Comparison of ENCODE assay signal across 20 cellular contexts in the genomic region with DNA sequence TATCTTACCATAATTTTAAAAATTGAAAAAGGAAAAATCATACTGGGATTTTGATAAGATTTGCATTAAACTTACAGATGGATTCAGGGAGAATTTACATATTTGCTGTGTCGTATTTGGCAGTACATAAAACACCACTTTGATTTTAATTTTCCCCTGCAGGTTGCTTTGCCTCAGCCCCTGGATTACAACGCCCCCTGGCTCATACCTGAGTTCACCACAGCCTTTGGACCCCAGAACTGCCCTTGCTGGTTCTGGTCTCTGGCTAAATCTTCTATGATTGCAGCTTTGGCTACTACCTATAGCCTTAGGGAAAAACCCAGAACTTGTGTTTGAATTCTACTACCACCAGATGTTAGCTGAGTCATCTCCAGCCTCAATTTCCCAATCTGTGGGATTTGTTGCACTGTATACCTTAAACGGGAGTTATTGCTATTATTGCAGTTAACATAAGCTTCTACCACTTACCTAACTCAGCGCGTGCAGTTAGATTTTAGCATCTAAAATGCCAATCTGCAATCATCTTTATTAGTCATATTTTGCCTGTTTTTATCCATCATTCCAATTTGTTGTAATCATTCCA.
DNase-seq lines count a peak whose midpoint lies in the region; ATAC-seq and TF ChIP-seq lines count a peak whose summit lies in the region.
"Had no signal": no experiment of that assay in that cellular context is flagged by ENCODE, and none has a peak within 500 bp of the region (broad histone marks: within the 10 kb centered on the region; RNA-seq: fewer than 3 reads in every experiment).

No MANE protein-coding gene starts in this region.

- intact Hi-C loops in right lobe of liver (cut with DNase I) = no loop called here

- 63% methylated on average over 5 of the region's 5 CpGs for WGBS in right lobe of liver (ENCODE audit: insufficient coverage, low coverage, low lambda C conversion rate, missing lambda C conversion rate)

- H3K27me3 ChIP-seq in right lobe of liver = no peaks in the 10 kb centered on the region

- peaks cover 8% of the 10 kb centered on the region for H3K4me1 Mint-ChIP-seq in chondrocyte (ENCODE audit: low read depth)

- no peak overlapping the region for H3K4me3 Mint-ChIP-seq in chondrocyte (ENCODE audit: unreplicated experiment)
- H3K4me3 Mint-ChIP-seq: activated naive CD4-positive, alpha-beta T cell treated with anti-CD3 and anti-CD28 coated beads, Interleukin-2, amount 10 ng/mL, durations not matched to agents 7 days and 5 days; stimulated activated naive B cell treated with anti-CD40 and anti-IgM and Interleukin-4, amounts not matched to agents 10 μg/mL and 1 μg/mL and 100 μg/mL, for 72 hours; T-helper 1 cell treated with Interleukin-12 subunit alpha and Interleukin-12 subunit beta and Interleukin-4 antibody, amounts not matched to agents 30 μg/mL and 1 μg/mL, for 36 hours; type B pancreatic cell had no signal

- no peaks in the 10 kb centered on the region for H3K9me3 ChIP-seq in right lobe of liver

- H3K27ac Mint-ChIP-seq in chondrocyte (ENCODE audit: unreplicated experiment) = no peak overlapping the region
- H3K27ac Mint-ChIP-seq: activated naive CD4-positive, alpha-beta T cell treated with anti-CD3 and anti-CD28 coated beads, Interleukin-2, amount 10 ng/mL, durations not matched to agents 7 days and 5 days; stimulated activated naive B cell treated with anti-CD40 and anti-IgM and Interleukin-4, amounts not matched to agents 10 μg/mL and 1 μg/mL and 100 μg/mL, for 72 hours; T-helper 1 cell treated with Interleukin-12 subunit alpha and Interleukin-12 subunit beta and Interleukin-4 antibody, amounts not matched to agents 30 μg/mL and 1 μg/mL, for 36 hours; type B pancreatic cell had no signal

- TF ChIP-seq CTCF in chondrocyte (IDR thresholded peaks at IDR 0.05) (peak; percentile 28), right lobe of liver (IDR thresholded peaks at IDR 0.05) (peak in 3 of 4 donors; percentile 9 to 45 (median 42))

- H3K4me3 ChIP-seq in Jurkat, Clone E6-1 (ENCODE audit: low read length) = no peak overlapping the region
- no peak overlapping the region for H3K4me3 ChIP-seq in right lobe of liver

- no peak for TF ChIP-seq POLR2A in right lobe of liver (IDR thresholded peaks at IDR 0.05)

- no peaks in the 10 kb centered on the region for H3K36me3 Mint-ChIP-seq in chondrocyte (ENCODE audit: low read depth)
- H3K36me3 Mint-ChIP-seq: type B pancreatic cell had no signal

- peaks cover 7% of the 10 kb centered on the region for H3K9me3 Mint-ChIP-seq in chondrocyte (ENCODE audit: low read depth)

- no peaks in the 10 kb centered on the region for H3K27me3 Mint-ChIP-seq in chondrocyte (ENCODE audit: low read depth)
- H3K27me3 Mint-ChIP-seq: activated naive CD4-positive, alpha-beta T cell treated with anti-CD3 and anti-CD28 coated beads, Interleukin-2, amount 10 ng/mL, durations not matched to agents 7 days and 5 days; stimulated activated naive B cell treated with anti-CD40 and anti-IgM and Interleukin-4, amounts not matched to agents 10 μg/mL and 1 μg/mL and 100 μg/mL, for 72 hours; type B pancreatic cell had no signal

- H3K4me1 ChIP-seq in right lobe of liver = no peaks in the 10 kb centered on the region

- peak; percentile 9 for DNase-seq in NCI-H146 (lab: John Stamatoyannopoulos, UW)
- no peak for DNase-seq in NCI-H146 treated with DMSO at 0.1 percent for 48 hours (lab: John Stamatoyannopoulos, UW; ENCODE audit: unreplicated experiment)
- peak; percentile 32 for DNase-seq in Jurkat, Clone E6-1 (ENCODE audit: low read depth, low spot score)
- no peak for DNase-seq in chondrocyte (ENCODE audit: low spot score)
- no peak for DNase-seq in right lobe of liver
- no peak for DNase-seq in NCI-H82 treated with DMSO at 0.1 percent for 48 hours (lab: John Stamatoyannopoulos, UW; ENCODE audit: unreplicated experiment)
- DNase-seq in kidney glomerular epithelial cell (lab: John Stamatoyannopoulos, UW) = no peak
- DNase-seq: ACHN; activated CD4-positive, CD25-positive, alpha-beta regulatory T cell treated with anti-CD3 and anti-CD28 coated beads, Interleukin-2, amount 50 U/mL, for 72 hours; activated CD8-positive, alpha-beta memory T cell treated with anti-CD3 and anti-CD28 coated beads, Interleukin-2, amount 50 U/mL, for 4 hours; activated naive CD4-positive, alpha-beta T cell treated with anti-CD3 and anti-CD28 coated beads, Interleukin-2, amount 10 ng/mL, durations not matched to agents 7 days and 5 days; left ventricle myocardium superior; NCI-H187 treated with DMSO at 0.1 percent for 48 hours; NCI-H524 treated with DMSO at 0.1 percent for 48 hours; posterior cingulate gyrus; stimulated activated naive B cell treated with anti-CD40 and anti-IgM and Interleukin-4, amounts not matched to agents 10 μg/mL and 1 μg/mL and 100 μg/mL, for 72 hours had no signal

- peak; percentile 36 to 59 (median 44) for ATAC-seq in right lobe of liver
- ATAC-seq in GM21723 (IDR thresholded peaks at IDR 0.05; ENCODE audit: unreplicated experiment) = no peak
- ATAC-seq: left ventricle myocardium superior; stimulated activated naive B cell treated with anti-CD40 and anti-IgM and Interleukin-4, amounts not matched to agents 10 μg/mL and 1 μg/mL and 100 μg/mL, for 72 hours had no signal

- H3K36me3 ChIP-seq in right lobe of liver = no peaks in the 10 kb centered on the region

- H3K27ac ChIP-seq in right lobe of liver = no peak overlapping the region
- H3K27ac ChIP-seq: RWPE1 had no signal

Comparison
In these comparisons a context has a peak if more than half of its experiments do, and no peak if none do; other contexts are left out.
1. DNase-seq: peak in NCI-H146 (single experiment) and Jurkat, Clone E6-1 (single experiment); none in NCI-H146 treated with DMSO at 0.1 percent for 48 hours (single experiment), chondrocyte (single experiment), right lobe of liver (0 of 3), NCI-H82 treated with DMSO at 0.1 percent for 48 hours (single experiment) and kidney glomerular epithelial cell (single experiment).